In genomic region chr22:23085351-23085671, GRCh38 we compare ENCODE assay signal across 1 cellular context.
TF ChIP-seq lines count a peak whose summit lies in the region.

No MANE protein-coding gene starts in this region.

TF ChIP-seq in WTC11, 78 proteins besides CTCF, POLR2A, EP300 and RAD21 (continued from another document):
- TF ChIP-seq ZSCAN18 (CRISPR knock-in tag; IDR thresholded peaks at IDR 0.05): no peak
- no peak for TF ChIP-seq CREM (CRISPR knock-in tag; IDR thresholded peaks at IDR 0.05)
- no peak for TF ChIP-seq ZNF425 (CRISPR knock-in tag; conservative IDR thresholded peaks at IDR 0.05)
- TF ChIP-seq GRHL2 (CRISPR knock-in tag; IDR thresholded peaks at IDR 0.05; ENCODE audit: insufficient replicate concordance, severe bottlenecking): no peak
- no peak for TF ChIP-seq NFYB (CRISPR knock-in tag; conservative IDR thresholded peaks at IDR 0.05; ENCODE audit: low read depth)
- TF ChIP-seq SP1 (CRISPR knock-in tag; conservative IDR thresholded peaks at IDR 0.05): no peak
- TF ChIP-seq FOXJ3 (CRISPR knock-in tag; IDR thresholded peaks at IDR 0.05; ENCODE audit: borderline replicate concordance): no peak
- TF ChIP-seq FOXP4 (CRISPR knock-in tag; IDR thresholded peaks at IDR 0.05): no peak
- TF ChIP-seq, protein P1, sequence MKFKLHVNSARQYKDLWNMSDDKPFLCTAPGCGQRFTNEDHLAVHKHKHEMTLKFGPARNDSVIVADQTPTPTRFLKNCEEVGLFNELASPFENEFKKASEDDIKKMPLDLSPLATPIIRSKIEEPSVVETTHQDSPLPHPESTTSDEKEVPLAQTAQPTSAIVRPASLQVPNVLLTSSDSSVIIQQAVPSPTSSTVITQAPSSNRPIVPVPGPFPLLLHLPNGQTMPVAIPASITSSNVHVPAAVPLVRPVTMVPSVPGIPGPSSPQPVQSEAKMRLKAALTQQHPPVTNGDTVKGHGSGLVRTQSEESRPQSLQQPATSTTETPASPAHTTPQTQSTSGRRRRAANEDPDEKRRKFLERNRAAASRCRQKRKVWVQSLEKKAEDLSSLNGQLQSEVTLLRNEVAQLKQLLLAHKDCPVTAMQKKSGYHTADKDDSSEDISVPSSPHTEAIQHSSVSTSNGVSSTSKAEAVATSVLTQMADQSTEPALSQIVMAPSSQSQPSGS (CRISPR knock-in tag; IDR thresholded peaks at IDR 0.05; ENCODE audit: borderline replicate concordance, low read depth): no peak
- no peak for TF ChIP-seq JUN (CRISPR knock-in tag; IDR thresholded peaks at IDR 0.05)
- TF ChIP-seq TP53 (CRISPR knock-in tag; IDR thresholded peaks at IDR 0.05): no peak
- no peak for TF ChIP-seq NR1H2 (CRISPR knock-in tag; IDR thresholded peaks at IDR 0.05)
- TF ChIP-seq HMGA2 (CRISPR knock-in tag; IDR thresholded peaks at IDR 0.05): no peak
- no peak for TF ChIP-seq KAT7 (CRISPR knock-in tag; IDR thresholded peaks at IDR 0.05; ENCODE audit: borderline replicate concordance)
- no peak for TF ChIP-seq ZBTB21 (CRISPR knock-in tag; IDR thresholded peaks at IDR 0.05; ENCODE audit: borderline replicate concordance)
- TF ChIP-seq FOXP1 (CRISPR knock-in tag; IDR thresholded peaks at IDR 0.05; ENCODE audit: borderline replicate concordance): no peak
- TF ChIP-seq SOX15 (CRISPR knock-in tag; IDR thresholded peaks at IDR 0.05): no peak
TF ChIP-seq in WTC11: peak in this region for 0.
